ENCODE assay signal across 8 cellular contexts in genomic region chr6:108947114-108947854, GRCh38.
DNase-seq lines count a peak whose midpoint lies in the region; ATAC-seq and TF ChIP-seq lines count a peak whose summit lies in the region.

No MANE protein-coding gene starts in this region.

- no peak for TF ChIP-seq EP300 in sigmoid colon (IDR thresholded peaks at IDR 0.05)

- 63 to 73% methylated on average over 5 of the region's 5 CpGs for WGBS in sigmoid colon, 2 donors

- CTCF ChIA-PET in PC-9 (lab: Charles Lee) = interaction anchor here (0.5 to 1.2 kb wide), 3 partner anchors 20 to 282 kb away, joined by 3 to 4 read pairs (median 3); no protein-coding TSS in a partner anchor

- peak overlapping the region; percentile 75 for H3K27ac ChIP-seq in PC-9
- peak overlapping the region; percentile 83 to 93 (median 86) for H3K27ac ChIP-seq in sigmoid colon

- H3K4me2 ChIP-seq in PC-9 = peak overlapping the region; percentile 56

- no peak for TF ChIP-seq POLR2A in sigmoid colon (IDR thresholded peaks at IDR 0.05)

- intact Hi-C loops in PC-9 (cut with micrococcal nuclease; ENCODE audit: unreplicated experiment) = loop anchor here (1.0 to 5.0 kb wide), 3 partner anchors 20 to 125 kb away; no protein-coding TSS in a partner anchor
- intact Hi-C loops in sigmoid colon (cut with DNase I) = loop anchor here (2.0 to 5.0 kb wide), 2 partner anchors 56 to 125 kb away; no protein-coding TSS in a partner anchor

- no peaks in the 10 kb centered on the region for H3K79me2 ChIP-seq in PC-9 (ENCODE audit: low read depth)

- ATAC-seq in HG03460 (IDR thresholded peaks at IDR 0.05; ENCODE audit: unreplicated experiment) (no peak), GM18511 (IDR thresholded peaks at IDR 0.05; ENCODE audit: unreplicated experiment) (no peak), HG03095 (IDR thresholded peaks at IDR 0.05; ENCODE audit: unreplicated experiment) (no peak), HG03135 (IDR thresholded peaks at IDR 0.05; ENCODE audit: unreplicated experiment) (no peak)

- no TSS peak for BruUV-seq in PC-9 (replicated peaks; lab: Mats Ljungman, UMichigan)

- H3K36me3 ChIP-seq in PC-9 (ENCODE audit: low read depth) (no peaks in the 10 kb centered on the region), sigmoid colon (no peaks in the 10 kb centered on the region)

- POLR2A ChIA-PET in PC-9 (lab: Charles Lee; ENCODE audit: unreplicated experiment) = interaction anchor here (0.7 to 1.0 kb wide), 2 partner anchors 20 to 24 kb away, joined by 3 to 7 read pairs; no protein-coding TSS in a partner anchor

- H3F3A ChIP-seq in PC-9 (ENCODE audit: insufficient read depth, low read depth) = peaks cover 17% of the 10 kb centered on the region; the same call in 1 of the 2 replicates

- no peaks in the 10 kb centered on the region for H4K20me1 ChIP-seq in PC-9 (ENCODE audit: insufficient read depth)

- H3K9me2 ChIP-seq in PC-9 (ENCODE audit: insufficient read depth) = no peaks in the 10 kb centered on the region

- H3K4me3 ChIP-seq in PC-9 (no peak overlapping the region), fibroblast of the aortic adventitia (ENCODE audit: low read depth, low read length) (no peak overlapping the region), sigmoid colon (no peak overlapping the region)

- H3K27me3 ChIP-seq in PC-9 (ENCODE audit: insufficient read depth, low read depth) (no peaks in the 10 kb centered on the region), sigmoid colon (no peaks in the 10 kb centered on the region)

- H2AFZ ChIP-seq in PC-9 = no peak overlapping the region

- peak; percentile 75 for DNase-seq in EL
- peak; percentile 54 to 99 for DNase-seq in PC-9
- DNase-seq in fibroblast of the aortic adventitia (ENCODE audit: low read depth) = peak; percentile 86
- no peak for DNase-seq in sigmoid colon

- H3K9me3 ChIP-seq in PC-9 (ENCODE audit: insufficient read depth, low read depth) (no peaks in the 10 kb centered on the region), sigmoid colon (no peaks in the 10 kb centered on the region)

- TF ChIP-seq CTCF in PC-9 (conservative IDR thresholded peaks at IDR 0.05) = no peak
- TF ChIP-seq CTCF in fibroblast of the aortic adventitia (IDR thresholded peaks at IDR 0.05; ENCODE audit: insufficient read depth, low read length) = no peak
- no peak for TF ChIP-seq CTCF in sigmoid colon (IDR thresholded peaks at IDR 0.05)

- peaks cover 33% of the 10 kb centered on the region for H3K4me1 ChIP-seq in PC-9 (replicated peaks; ENCODE audit: insufficient read depth)
- peaks cover 0 to 79% (median 61%) of the 10 kb centered on the region in 4 donors for H3K4me1 ChIP-seq in sigmoid colon
